20 cellular contexts compared by ENCODE assay signal in the genomic region with DNA sequence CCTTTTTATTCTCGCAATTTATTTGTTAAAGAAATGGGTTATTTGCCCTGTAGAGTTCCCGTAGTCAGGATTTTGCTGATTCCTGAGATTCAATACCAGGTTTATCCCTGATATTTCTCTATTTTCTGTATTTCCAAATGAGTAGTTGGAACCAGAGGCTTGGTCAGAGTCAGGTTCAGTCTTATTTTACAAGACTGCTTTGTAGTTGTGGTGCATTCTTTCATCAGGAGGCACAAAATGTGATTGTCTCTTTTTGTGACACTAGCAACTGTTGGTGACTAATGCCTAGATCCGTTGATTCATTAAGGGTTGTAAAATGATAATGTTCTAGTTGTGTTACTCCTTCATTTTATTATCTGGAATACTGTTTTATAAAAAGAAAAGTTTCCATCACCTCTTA.
"Had no signal": no experiment of that assay in that cellular context is flagged by ENCODE, and none has a peak within 500 bp of the region (broad histone marks: within the 10 kb centered on the region; RNA-seq: fewer than 3 reads in every experiment).

No MANE protein-coding gene starts in this region.

- H3K27me3 Mint-ChIP-seq: activated B cell treated with CpG ODN at 0.5 μM for 24 hours; activated CD4-positive, alpha-beta T cell treated with anti-CD3 and anti-CD28 coated beads, Interleukin-2, amount 10 ng/mL, durations not matched to agents 7 days and 5 days; natural killer cell treated with Interleukin-12 subunit alpha and Interleukin-12 subunit beta and Interleukin-15 and Interleukin-18, amount 100 ng/mL, for 72 hours; stimulated activated memory B cell treated with anti-CD40 and anti-IgM and Interleukin-4, amounts not matched to agents 10 μg/mL and 1 μg/mL and 100 μg/mL, for 72 hours had no signal

- DNase-seq: activated B cell treated with CpG ODN at 0.5 μM for 24 hours; activated CD4-positive, alpha-beta T cell treated with anti-CD3 and anti-CD28 coated beads, Interleukin-2, amount 10 ng/mL, durations not matched to agents 7 days and 5 days; activated naive CD4-positive, alpha-beta T cell treated with anti-CD3 and anti-CD28 coated beads, Interleukin-2, amount 50 U/mL, for 16 hours; activated T-cell treated with anti-CD3 and anti-CD28 coated beads, Interleukin-2, amount 50 U/mL, for 72 hours; aorta; brain microvascular endothelial cell; central memory CD4-positive, alpha-beta T cell; colonic mucosa; stimulated activated CD4-positive, alpha-beta T cell treated with anti-CD3 and anti-CD28 coated beads, Interleukin-4, amount 100 ng/mL, for 4 hours; T-helper 1 cell; T-helper 9 cell had no signal

- ATAC-seq: activated T-cell treated with anti-CD3 and anti-CD28 coated beads, Interleukin-2, amount 50 U/mL, for 72 hours; left lobe of liver; natural killer cell treated with Interleukin-12 subunit alpha and Interleukin-12 subunit beta and Interleukin-15 and Interleukin-18, amount 100 ng/mL, for 72 hours; stimulated activated memory B cell treated with anti-CD40 and anti-IgM and Interleukin-4, amounts not matched to agents 10 μg/mL and 1 μg/mL and 100 μg/mL, for 72 hours; upper lobe of right lung had no signal

- H3K27ac Mint-ChIP-seq: activated B cell treated with CpG ODN at 0.5 μM for 24 hours; activated CD4-positive, alpha-beta T cell treated with anti-CD3 and anti-CD28 coated beads, Interleukin-2, amount 10 ng/mL, durations not matched to agents 7 days and 5 days; activated T-cell treated with anti-CD3 and anti-CD28 coated beads, Interleukin-2, amount 50 U/mL, for 72 hours; mesothelial cell of epicardium; natural killer cell treated with Interleukin-12 subunit alpha and Interleukin-12 subunit beta and Interleukin-15 and Interleukin-18, amount 100 ng/mL, for 72 hours; stimulated activated memory B cell treated with anti-CD40 and anti-IgM and Interleukin-4, amounts not matched to agents 10 μg/mL and 1 μg/mL and 100 μg/mL, for 72 hours had no signal

- H3K27ac ChIP-seq: brain microvascular endothelial cell, colonic mucosa, neutrophil, sigmoid colon, thoracic aorta, upper lobe of right lung had no signal

- H3K36me3 Mint-ChIP-seq: mesothelial cell of epicardium; natural killer cell treated with Interleukin-12 subunit alpha and Interleukin-12 subunit beta and Interleukin-15 and Interleukin-18, amount 100 ng/mL, for 72 hours; stimulated activated memory B cell treated with anti-CD40 and anti-IgM and Interleukin-4, amounts not matched to agents 10 μg/mL and 1 μg/mL and 100 μg/mL, for 72 hours had no signal

- H3K4me3 ChIP-seq: colonic mucosa, lung, sigmoid colon, thoracic aorta, upper lobe of right lung had no signal

- H3K36me3 ChIP-seq: brain microvascular endothelial cell, colonic mucosa, neutrophil, sigmoid colon, thoracic aorta, upper lobe of right lung had no signal

- H3K4me1 ChIP-seq: colonic mucosa, sigmoid colon, upper lobe of right lung had no signal

- H3K4me1 Mint-ChIP-seq: activated B cell treated with CpG ODN at 0.5 μM for 24 hours; activated CD4-positive, alpha-beta T cell treated with anti-CD3 and anti-CD28 coated beads, Interleukin-2, amount 10 ng/mL, durations not matched to agents 7 days and 5 days; mesothelial cell of epicardium; stimulated activated memory B cell treated with anti-CD40 and anti-IgM and Interleukin-4, amounts not matched to agents 10 μg/mL and 1 μg/mL and 100 μg/mL, for 72 hours had no signal

- H3K9me3 Mint-ChIP-seq: activated B cell treated with CpG ODN at 0.5 μM for 24 hours; activated CD4-positive, alpha-beta T cell treated with anti-CD3 and anti-CD28 coated beads, Interleukin-2, amount 10 ng/mL, durations not matched to agents 7 days and 5 days; activated T-cell treated with anti-CD3 and anti-CD28 coated beads, Interleukin-2, amount 50 U/mL, for 72 hours; mesothelial cell of epicardium; natural killer cell treated with Interleukin-12 subunit alpha and Interleukin-12 subunit beta and Interleukin-15 and Interleukin-18, amount 100 ng/mL, for 72 hours; stimulated activated memory B cell treated with anti-CD40 and anti-IgM and Interleukin-4, amounts not matched to agents 10 μg/mL and 1 μg/mL and 100 μg/mL, for 72 hours had no signal

- H3K27me3 ChIP-seq: brain microvascular endothelial cell, colonic mucosa, neutrophil, sigmoid colon, upper lobe of right lung had no signal

- H3K4me3 Mint-ChIP-seq: activated B cell treated with CpG ODN at 0.5 μM for 24 hours; activated CD4-positive, alpha-beta T cell treated with anti-CD3 and anti-CD28 coated beads, Interleukin-2, amount 10 ng/mL, durations not matched to agents 7 days and 5 days; activated T-cell treated with anti-CD3 and anti-CD28 coated beads, Interleukin-2, amount 50 U/mL, for 72 hours; mesothelial cell of epicardium; natural killer cell treated with Interleukin-12 subunit alpha and Interleukin-12 subunit beta and Interleukin-15 and Interleukin-18, amount 100 ng/mL, for 72 hours; stimulated activated memory B cell treated with anti-CD40 and anti-IgM and Interleukin-4, amounts not matched to agents 10 μg/mL and 1 μg/mL and 100 μg/mL, for 72 hours had no signal
